ENCODE assay signal across 8 cellular contexts in genomic region chr10:110074298-110074697, GRCh38.
DNase-seq lines count a peak whose midpoint lies in the region; ATAC-seq, FAIRE-seq and TF ChIP-seq lines count a peak whose summit lies in the region.

No MANE protein-coding gene starts in this region.

- no peak for TF ChIP-seq POLR2A in GM12892 (IDR thresholded peaks at IDR 0.05; ENCODE audit: low read depth, low read length)

- no peaks in the 10 kb centered on the region for H3K36me3 ChIP-seq in osteoblast (ENCODE audit: insufficient read depth, low read length)
- no peaks in the 10 kb centered on the region for H3K36me3 ChIP-seq in pancreas

- H3K27me3 ChIP-seq in osteoblast (ENCODE audit: insufficient read depth, low read length) (no peaks in the 10 kb centered on the region), pancreas (no peaks in the 10 kb centered on the region)

- H3K4me3 ChIP-seq in osteoblast (ENCODE audit: insufficient read depth, low read length) (no peak overlapping the region), pancreas (no peak overlapping the region)

- H2AFZ ChIP-seq in osteoblast (ENCODE audit: low read length) = no peak overlapping the region

- peaks cover 55% of the 10 kb centered on the region for H3K79me2 ChIP-seq in osteoblast (ENCODE audit: insufficient read depth, low read length)

- FAIRE-seq in GM12892 (lab: Jason Lieb, UNC) = peak; percentile 33
- no peak for FAIRE-seq in pancreas (lab: Jason Lieb, UNC)

- peak overlapping the region; percentile 82 for H3K27ac ChIP-seq in osteoblast (ENCODE audit: low read depth, low read length)
- no peak overlapping the region for H3K27ac ChIP-seq in pancreas

- H3K4me2 ChIP-seq in osteoblast (ENCODE audit: insufficient read depth, low read length) = peak overlapping the region; percentile 65

- intact Hi-C loops in pancreas (cut with DNase I) = no loop called here

- H4K20me1 ChIP-seq in osteoblast (ENCODE audit: insufficient read depth, low read length) = no peaks in the 10 kb centered on the region

- TF ChIP-seq CTCF in osteoblast (IDR thresholded peaks at IDR 0.05; ENCODE audit: extremely low read depth, low read depth, low read length) (no peak), pancreas (IDR thresholded peaks at IDR 0.05) (no peak)

- H3K9me3 ChIP-seq in osteoblast (ENCODE audit: low read depth, low read length) (no peaks in the 10 kb centered on the region), pancreas (no peaks in the 10 kb centered on the region)

- H3K4me1 ChIP-seq in osteoblast (ENCODE audit: insufficient read depth, low read length) (peaks cover 58% of the 10 kb centered on the region), pancreas (peaks cover 31 to 47% (median 31%) of the 10 kb centered on the region in 3 donors)

- WGBS in pancreas, 2 donors = 67 to 79% methylated on average over 3 of the region's 3 CpGs

- DNase-seq in GM12892 (ENCODE audit: insufficient read length) = no peak
- DNase-seq in NOMO-1 (lab: John Stamatoyannopoulos, UW; ENCODE audit: unreplicated experiment in 2 of 2) = peak; percentile 5 to 38
- DNase-seq in dermis microvascular lymphatic vessel endothelial cell (ENCODE audit: low read depth in 2 of 2) = peak; percentile 69 to 70
- no peak for DNase-seq in osteoblast (ENCODE audit: insufficient read length, low spot score, missing footprints)
- DNase-seq in NCI-H524 (lab: John Stamatoyannopoulos, UW) = no peak
- DNase-seq in NCI-H526 (lab: John Stamatoyannopoulos, UW) = no peak
- no peak for DNase-seq in pancreas

- no peak for ATAC-seq in pancreas
- no peak for ATAC-seq in HG03439 (IDR thresholded peaks at IDR 0.05; ENCODE audit: unreplicated experiment)

Comparison
In these comparisons a context has a peak if more than half of its experiments do, and no peak if none do; other contexts are left out.
1. DNase-seq: peak in NOMO-1 (2 of 2) and dermis microvascular lymphatic vessel endothelial cell (2 of 2); none in GM12892 (single experiment), osteoblast (single experiment), NCI-H524 (0 of 2), NCI-H526 (0 of 2) and pancreas (0 of 6).